In the genomic region with DNA sequence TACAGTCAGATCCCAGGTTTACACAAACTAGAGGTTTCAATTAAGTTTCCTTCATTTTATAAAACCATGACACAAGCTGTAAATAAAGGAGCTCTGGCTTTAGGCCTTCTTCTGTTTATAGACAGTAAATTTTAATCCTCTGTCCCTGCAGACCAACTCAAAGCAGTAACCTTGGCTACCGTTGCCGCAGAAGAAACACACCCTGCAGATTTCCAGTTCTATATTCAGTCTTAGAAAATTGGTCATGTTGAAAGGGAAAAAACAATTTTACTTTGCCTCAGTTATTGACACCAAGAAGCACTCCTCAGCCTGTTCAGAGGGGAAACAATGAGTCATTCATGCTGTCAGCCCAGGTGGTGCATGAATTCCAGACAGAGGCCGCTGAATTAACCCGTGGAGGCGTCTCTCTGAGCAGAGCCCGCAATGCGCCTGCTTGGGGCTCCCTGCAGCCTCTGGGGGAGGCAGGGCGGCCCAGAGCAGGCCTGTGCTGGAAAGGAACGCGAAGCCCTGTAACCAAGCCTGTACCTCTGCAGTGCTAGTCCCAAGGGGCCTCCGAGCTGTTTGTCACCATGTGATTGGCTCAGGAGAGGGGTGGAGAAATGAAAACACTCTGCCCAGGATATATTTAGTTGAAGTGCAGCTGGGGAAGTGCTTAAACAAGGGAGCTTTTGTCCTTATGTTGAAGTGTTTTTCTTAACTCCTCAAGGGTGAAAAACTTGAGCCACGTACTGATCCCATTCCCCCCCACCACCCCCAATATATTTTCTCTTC, we compare ENCODE assay signal across 8 cellular contexts.
DNase-seq lines count a peak whose midpoint lies in the region; ATAC-seq and TF ChIP-seq lines count a peak whose summit lies in the region.

No MANE protein-coding gene starts in this region.

- peak overlapping the region; percentile 89 for H3K27ac Mint-ChIP-seq in activated naive CD8-positive, alpha-beta T cell treated with anti-CD3 and anti-CD28 coated beads for 36 hours

- peaks cover 56% of the 10 kb centered on the region for H3K4me1 Mint-ChIP-seq in activated naive CD8-positive, alpha-beta T cell treated with anti-CD3 and anti-CD28 coated beads for 36 hours

- no peaks in the 10 kb centered on the region for H3K79me2 ChIP-seq in trophoblast cell (ENCODE audit: control insufficient read depth, insufficient read depth, low read length, poor library complexity)

- no CpG with 5 or more reads among the region's 12 CpGs for WGBS in trophoblast cell (ENCODE audit: extremely low coverage, insufficient coverage, insufficient read length)
- 0% methylated on average over 2 to 12 of the region's 12 CpGs for WGBS in transverse colon (ENCODE audit: low coverage in 1 of 2), 2 donors

- H3K23ac ChIP-seq in trophoblast cell (ENCODE audit: low read length): no peak overlapping the region

- no peaks in the 10 kb centered on the region for H3K27me3 Mint-ChIP-seq in activated naive CD8-positive, alpha-beta T cell treated with anti-CD3 and anti-CD28 coated beads for 36 hours

- no peak for TF ChIP-seq EP300 in transverse colon (IDR thresholded peaks at IDR 0.05; ENCODE audit: low read depth)

- H4K12ac ChIP-seq in trophoblast cell (ENCODE audit: low read depth, low read length): no peak overlapping the region

- no peak overlapping the region for H3K9ac ChIP-seq in trophoblast cell (ENCODE audit: low read length)

- H2BK5ac ChIP-seq in trophoblast cell (ENCODE audit: low read depth, low read length, poor library complexity): no peak overlapping the region

- ATAC-seq in HG02642 (IDR thresholded peaks at IDR 0.05; ENCODE audit: poor library complexity, unreplicated experiment): peak; percentile 98
- ATAC-seq in Right ventricle myocardium inferior: peak; percentile 99

- H2BK120ac ChIP-seq in trophoblast cell (ENCODE audit: insufficient read depth, low read length, poor library complexity): no peak overlapping the region

- H3K27ac ChIP-seq in trophoblast cell (ENCODE audit: low read depth, low read length) (peak overlapping the region; percentile 81), transverse colon (peak overlapping the region; percentile 90 to 96 (median 94))

- H3K27me3 ChIP-seq in trophoblast cell (ENCODE audit: insufficient read depth, low read length) (no peaks in the 10 kb centered on the region), transverse colon (no peaks in the 10 kb centered on the region)

- H3K4me3 ChIP-seq in trophoblast cell (ENCODE audit: low read depth, low read length) (no peak overlapping the region), transverse colon (peak overlapping the region in 3 of 4 donors; percentile 9 to 37 (median 26))

- TF ChIP-seq POLR2A in GM10847 (IDR thresholded peaks at IDR 0.05; ENCODE audit: extremely low read depth, insufficient read length) (peak; percentile 88), transverse colon (IDR thresholded peaks at IDR 0.05) (peak; percentile 85)

- H2BK12ac ChIP-seq in trophoblast cell (ENCODE audit: low read length): no peak overlapping the region

- no peak overlapping the region for H3K4ac ChIP-seq in trophoblast cell (ENCODE audit: low read depth, low read length)

- H3K36me3 ChIP-seq in trophoblast cell (ENCODE audit: control insufficient read depth in 1 of 2, insufficient read depth in 2 of 2, low read length in 2 of 2): no peaks in the 10 kb centered on the region
- no peaks in the 10 kb centered on the region for H3K36me3 ChIP-seq in transverse colon

- H3K14ac ChIP-seq in trophoblast cell (ENCODE audit: low read length): no peak overlapping the region

- H3K18ac ChIP-seq in trophoblast cell (ENCODE audit: low read length): no peak overlapping the region

- in situ Hi-C loops in transverse colon (cut with MboI; ENCODE audit: low pct_ligation_motif_present in 1 of 4, low pct_unique_long_range_greater_than_20kb in 1 of 4, low sequenced_read_pairs in 3 of 4): no loop called here

- H3K9me3 ChIP-seq in trophoblast cell (ENCODE audit: insufficient read depth, low read depth, low read length): no peaks in the 10 kb centered on the region
- no peaks in the 10 kb centered on the region for H3K9me3 ChIP-seq in transverse colon

- no peak overlapping the region for H2AK5ac ChIP-seq in trophoblast cell (ENCODE audit: low read length)

- H3K4me2 ChIP-seq in trophoblast cell (ENCODE audit: low read length): peak overlapping the region; percentile 47

- intact Hi-C loops in Right ventricle myocardium inferior (cut with DNase I) (loop anchor here (1.0 to 5.0 kb wide), 4 partner anchors 11 to 71 kb away; partner anchors contain the start of gene CHD2), transverse colon (cut with DNase I; ENCODE audit: low total_unique reads) (no loop called here)

- no peaks in the 10 kb centered on the region for H3K9me3 Mint-ChIP-seq in activated naive CD8-positive, alpha-beta T cell treated with anti-CD3 and anti-CD28 coated beads for 36 hours

- peaks cover 8 to 12% of the 10 kb centered on the region in 2 experiments for H3K4me1 ChIP-seq in trophoblast cell (ENCODE audit: control insufficient read depth in 1 of 2, insufficient read depth in 2 of 2, low read length in 2 of 2)
- peaks cover 24 to 43% (median 34%) of the 10 kb centered on the region in 4 donors for H3K4me1 ChIP-seq in transverse colon

- no peak for TF ChIP-seq CTCF in transverse colon (IDR thresholded peaks at IDR 0.05)

- no peak overlapping the region for H2AFZ ChIP-seq in trophoblast cell (ENCODE audit: insufficient read depth, low read length, poor library complexity)

- H4K91ac ChIP-seq in trophoblast cell (ENCODE audit: low read depth, low read length): no peak overlapping the region

- no peaks in the 10 kb centered on the region for H3K36me3 Mint-ChIP-seq in activated naive CD8-positive, alpha-beta T cell treated with anti-CD3 and anti-CD28 coated beads for 36 hours

- peaks cover 4% of the 10 kb centered on the region for H3K79me1 ChIP-seq in trophoblast cell (ENCODE audit: low read length)

- DNase-seq in NCI-H1105 (lab: John Stamatoyannopoulos, UW) (peak; percentile 90), SKM-1 (lab: John Stamatoyannopoulos, UW; ENCODE audit: unreplicated experiment) (peak; percentile 87), Right ventricle myocardium inferior (ENCODE audit: missing footprints) (peak; percentile 94), trophoblast cell (peak; percentile 75 to 81), transverse colon (peak; percentile 90)
- DNase-seq in activated naive CD8-positive, alpha-beta T cell treated with anti-CD3 and anti-CD28 coated beads for 36 hours: peak; percentile 96

- H3K4me3 Mint-ChIP-seq in activated naive CD8-positive, alpha-beta T cell treated with anti-CD3 and anti-CD28 coated beads for 36 hours: peak overlapping the region; percentile 68

- H4K8ac ChIP-seq in trophoblast cell (ENCODE audit: low read depth, low read length): no peak overlapping the region
